Comparison of ENCODE assay signal across 26 cellular contexts in the genomic region with DNA sequence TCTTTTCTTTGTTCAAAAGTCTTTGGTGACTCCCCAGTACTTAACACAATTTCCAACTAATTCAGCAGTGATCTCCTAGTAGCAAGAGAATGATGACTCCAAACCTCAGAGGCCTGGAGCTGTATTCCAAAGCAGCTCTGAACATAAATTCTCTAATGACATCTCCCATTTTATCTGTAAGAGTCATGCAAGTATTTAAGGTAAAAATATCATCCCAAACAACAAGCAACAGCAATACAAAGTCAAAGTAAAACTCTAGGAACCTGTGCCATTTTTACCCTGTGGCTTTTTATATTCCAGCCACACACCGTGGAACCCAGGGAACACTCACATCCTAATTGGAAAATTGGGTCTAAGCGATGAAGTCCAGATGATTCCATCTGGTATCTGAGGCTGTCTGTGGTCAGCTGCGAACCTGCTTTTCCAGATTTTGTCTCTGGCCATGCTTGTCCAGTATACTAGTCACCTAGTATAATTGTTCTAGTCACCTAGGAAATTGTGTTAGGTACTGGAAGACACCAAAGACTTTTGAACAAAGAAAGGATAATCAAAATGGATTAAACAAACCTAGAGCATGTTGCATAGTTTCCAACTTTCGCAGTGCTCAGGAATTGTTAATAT.
"Had no signal": no experiment of that assay in that cellular context is flagged by ENCODE, and none has a peak within 500 bp of the region (broad histone marks: within the 10 kb centered on the region; RNA-seq: fewer than 3 reads in every experiment).

No MANE protein-coding gene starts in this region.

- H3K27ac ChIP-seq: coronary artery, dorsolateral prefrontal cortex, heart left ventricle, neutrophil, prostate gland, testis, transverse colon had no signal

- H3K36me3 ChIP-seq: heart left ventricle, neutrophil, prostate gland, transverse colon had no signal

- H3K27me3 ChIP-seq: heart left ventricle, testis had no signal

- H3K4me1 Mint-ChIP-seq: activated CD4-positive, alpha-beta memory T cell treated with anti-CD3 and anti-CD28 coated beads, Interleukin-2, amount 10 ng/mL, durations not matched to agents 7 days and 5 days; activated CD4-positive, alpha-beta T cell treated with anti-CD3 and anti-CD28 coated beads, Interleukin-2, amount 10 ng/mL, durations not matched to agents 7 days and 5 days; immature natural killer cell; naive thymus-derived CD8-positive, alpha-beta T cell had no signal

- H3K9me3 ChIP-seq: heart left ventricle, neutrophil, prostate gland, testis, transverse colon had no signal

- H3K27ac Mint-ChIP-seq: activated CD4-positive, alpha-beta memory T cell treated with anti-CD3 and anti-CD28 coated beads, Interleukin-2, amount 10 ng/mL, durations not matched to agents 7 days and 5 days; activated CD4-positive, alpha-beta T cell treated with anti-CD3 and anti-CD28 coated beads, Interleukin-2, amount 10 ng/mL, durations not matched to agents 7 days and 5 days; activated naive CD4-positive, alpha-beta T cell treated with anti-CD3 and anti-CD28 coated beads, Interleukin-2, amount 50 U/mL, for 72 hours; activated T-cell treated with anti-CD3 and anti-CD28 coated beads, Interleukin-2, amount 50 U/mL, for 24 hours; effector memory CD8-positive, alpha-beta T cell; immature natural killer cell; mesothelial cell of epicardium; naive thymus-derived CD8-positive, alpha-beta T cell had no signal

- H3K9me3 Mint-ChIP-seq: activated CD4-positive, alpha-beta memory T cell treated with anti-CD3 and anti-CD28 coated beads, Interleukin-2, amount 10 ng/mL, durations not matched to agents 7 days and 5 days; activated CD4-positive, alpha-beta T cell treated with anti-CD3 and anti-CD28 coated beads, Interleukin-2, amount 10 ng/mL, durations not matched to agents 7 days and 5 days; activated naive CD4-positive, alpha-beta T cell treated with anti-CD3 and anti-CD28 coated beads, Interleukin-2, amount 50 U/mL, for 72 hours; activated T-cell treated with anti-CD3 and anti-CD28 coated beads, Interleukin-2, amount 50 U/mL, for 24 hours; effector memory CD8-positive, alpha-beta T cell; immature natural killer cell; mesothelial cell of epicardium; naive thymus-derived CD8-positive, alpha-beta T cell had no signal

- DNase-seq: activated CD4-positive, alpha-beta memory T cell treated with anti-CD3 and anti-CD28 coated beads, Interleukin-2, amount 10 ng/mL, durations not matched to agents 7 days and 5 days; activated CD4-positive, alpha-beta T cell treated with anti-CD3 and anti-CD28 coated beads for 1 hour; activated CD4-positive, alpha-beta T cell treated with anti-CD3 and anti-CD28 coated beads, Interleukin-2, amount 10 ng/mL, durations not matched to agents 7 days and 5 days; activated CD8-positive, alpha-beta memory T cell treated with anti-CD3 and anti-CD28 coated beads, Interleukin-2, amount 50 U/mL, for 48 hours; activated gamma-delta T cell; activated T-cell treated with anti-CD3 and anti-CD28 coated beads, Interleukin-2, amount 50 U/mL, for 24 hours; dorsolateral prefrontal cortex; effector memory CD8-positive, alpha-beta T cell; heart left ventricle; hypothalamus; immature natural killer cell; kidney; left colon; mammary epithelial cell; naive thymus-derived CD8-positive, alpha-beta T cell; stimulated activated CD4-positive, alpha-beta T cell treated with anti-CD3 and anti-CD28 coated beads, Interleukin-2, amount 100 ng/mL, for 48 hours; stimulated activated naive CD8-positive, alpha-beta T cell treated with anti-CD3 and anti-CD28 coated beads, Interleukin-15, Interleukin-2, amounts not matched to agents 100 U/mL and 50 U/mL, for 24 hours; T-helper 2 cell; testis; transverse colon had no signal

- H3K36me3 Mint-ChIP-seq: activated naive CD4-positive, alpha-beta T cell treated with anti-CD3 and anti-CD28 coated beads, Interleukin-2, amount 50 U/mL, for 72 hours; immature natural killer cell; mesothelial cell of epicardium; naive thymus-derived CD8-positive, alpha-beta T cell had no signal

- ATAC-seq: activated naive CD4-positive, alpha-beta T cell treated with anti-CD3 and anti-CD28 coated beads, Interleukin-2, amount 50 U/mL, for 72 hours; effector memory CD8-positive, alpha-beta T cell; left colon; naive thymus-derived CD8-positive, alpha-beta T cell; SK-N-SH treated with all-trans-retinoic acid at 6 μM for 48 hours; stimulated activated naive CD8-positive, alpha-beta T cell treated with anti-CD3 and anti-CD28 coated beads, Interleukin-15, Interleukin-2, amounts not matched to agents 100 U/mL and 50 U/mL, for 24 hours had no signal

- H3K4me1 ChIP-seq: prostate gland, testis, transverse colon had no signal

- H3K4me3 ChIP-seq: coronary artery, dorsolateral prefrontal cortex, heart left ventricle, prostate gland, testis, transverse colon had no signal

- H3K4me3 Mint-ChIP-seq: activated CD4-positive, alpha-beta memory T cell treated with anti-CD3 and anti-CD28 coated beads, Interleukin-2, amount 10 ng/mL, durations not matched to agents 7 days and 5 days; activated CD4-positive, alpha-beta T cell treated with anti-CD3 and anti-CD28 coated beads, Interleukin-2, amount 10 ng/mL, durations not matched to agents 7 days and 5 days; activated T-cell treated with anti-CD3 and anti-CD28 coated beads, Interleukin-2, amount 50 U/mL, for 24 hours; effector memory CD8-positive, alpha-beta T cell; immature natural killer cell; mesothelial cell of epicardium; naive thymus-derived CD8-positive, alpha-beta T cell had no signal
